In genomic region chr3:155418426-155418825, GRCh38 we compare ENCODE assay signal across 18 cellular contexts.
DNase-seq lines count a peak whose midpoint lies in the region; ATAC-seq and TF ChIP-seq lines count a peak whose summit lies in the region.
"Had no signal": no experiment of that assay in that cellular context is flagged by ENCODE, and none has a peak within 500 bp of the region (broad histone marks: within the 10 kb centered on the region; RNA-seq: fewer than 3 reads in every experiment).

No MANE protein-coding gene starts in this region.

- BruUV-seq in IMR-90 (replicated peaks; lab: Mats Ljungman, UMichigan), result no TSS peak

- no peak overlapping the region for H3K27ac Mint-ChIP-seq in endodermal cell
- H3K27ac Mint-ChIP-seq: IgD-negative memory B cell; stimulated activated naive CD8-positive, alpha-beta T cell treated with anti-CD3 and anti-CD28 coated beads, Interleukin-15, Interleukin-2, amounts not matched to agents 100 ng/mL and 50 ng/mL, for 24 hours; T-helper 17 cell had no signal

- H2AFZ ChIP-seq in IMR-90 (replicated peaks; ENCODE audit: low read length, poor library complexity) (no peak overlapping the region), neural cell (ENCODE audit: low read depth, low read length) (no peak overlapping the region)

- no peak overlapping the region for H3K56ac ChIP-seq in IMR-90 (ENCODE audit: extremely low read depth, insufficient read depth, low read length)

- no peak overlapping the region; the same call in 1 of the 2 replicates for H2AK5ac ChIP-seq in IMR-90 (ENCODE audit: low read depth, low read length)

- H3K4me1 ChIP-seq in IMR-90 (ENCODE audit: control insufficient read depth, insufficient read depth, low read length), result no peaks in the 10 kb centered on the region
- H3K4me1 ChIP-seq in endodermal cell (ENCODE audit: control insufficient read depth, insufficient read depth, low read length), result no peaks in the 10 kb centered on the region
- H3K4me1 ChIP-seq: spleen had no signal

- H3F3A ChIP-seq in neural cell (ENCODE audit: insufficient read depth, low read length, poor library complexity, severe bottlenecking), result no peaks in the 10 kb centered on the region

- H3K27me3 Mint-ChIP-seq in endodermal cell (ENCODE audit: insufficient read depth), result no peaks in the 10 kb centered on the region
- H3K27me3 Mint-ChIP-seq: stimulated activated naive CD8-positive, alpha-beta T cell treated with anti-CD3 and anti-CD28 coated beads, Interleukin-15, Interleukin-2, amounts not matched to agents 100 ng/mL and 50 ng/mL, for 24 hours had no signal

- H4K91ac ChIP-seq in IMR-90 (ENCODE audit: insufficient read depth, low read depth, low read length), result no peak overlapping the region

- H4K20me1 ChIP-seq in IMR-90 (ENCODE audit: insufficient read depth, low read length) (no peaks in the 10 kb centered on the region), neural cell (ENCODE audit: insufficient read depth) (no peaks in the 10 kb centered on the region)

- TF ChIP-seq RAD21 in IMR-90 (IDR thresholded peaks at IDR 0.05; ENCODE audit: low read length) (no peak), neural cell (conservative IDR thresholded peaks at IDR 0.05) (peak; percentile 57)

- ATAC-seq in IMR-90 (ENCODE audit: low read depth) (no peak), GM18502 (IDR thresholded peaks at IDR 0.05; ENCODE audit: poor library complexity, unreplicated experiment) (no peak)
- ATAC-seq: T-helper 17 cell had no signal

- intact Hi-C loops in IMR-90 (cut with micrococcal nuclease), result no loop called here

- dilution Hi-C loops in IMR-90 (cut with HindIII; ENCODE audit: low sequenced_read_pairs, unreplicated experiment), result no loop called here

- no peaks in the 10 kb centered on the region for H3K36me3 Mint-ChIP-seq in endodermal cell (ENCODE audit: low read depth)
- H3K36me3 Mint-ChIP-seq: IgD-negative memory B cell had no signal

- H3K27ac ChIP-seq in IMR-90 (ENCODE audit: insufficient read depth, low read length) (no peak overlapping the region), endodermal cell (ENCODE audit: low read depth, low read length) (peak overlapping the region; percentile 75), neural cell (ENCODE audit: low read length) (peak overlapping the region; percentile 91)
- H3K27ac ChIP-seq: spleen had no signal

- no peaks in the 10 kb centered on the region for H3K9me3 Mint-ChIP-seq in endodermal cell
- H3K9me3 Mint-ChIP-seq: IgD-negative memory B cell had no signal

- H3K9me3 ChIP-seq in IMR-90 (ENCODE audit: control insufficient read depth, insufficient read depth, low read length) (no peaks in the 10 kb centered on the region), endodermal cell (ENCODE audit: control insufficient read depth, low read length) (no peaks in the 10 kb centered on the region), neural cell (ENCODE audit: low read length) (no peaks in the 10 kb centered on the region)
- H3K9me3 ChIP-seq: spleen had no signal

- no peak overlapping the region for H2BK15ac ChIP-seq in IMR-90 (ENCODE audit: low read depth, low read length)

- no peaks in the 10 kb centered on the region for H3K79me2 ChIP-seq in neural cell (replicated peaks; ENCODE audit: insufficient read depth, low read length)

- H4K5ac ChIP-seq in IMR-90 (ENCODE audit: low read depth, low read length), result no peak overlapping the region

- H3K23ac ChIP-seq in IMR-90 (ENCODE audit: low read depth, low read length), result no peak overlapping the region

- no peaks in the 10 kb centered on the region for H3K36me3 ChIP-seq in IMR-90 (ENCODE audit: control insufficient read depth, insufficient read depth, low read length)
- H3K36me3 ChIP-seq in endodermal cell (ENCODE audit: control insufficient read depth, insufficient read depth, low read length), result no peaks in the 10 kb centered on the region
- no peaks in the 10 kb centered on the region for H3K36me3 ChIP-seq in neural cell (ENCODE audit: insufficient read depth, low read length)
- H3K36me3 ChIP-seq: spleen had no signal

- H2AK9ac ChIP-seq in IMR-90 (replicated peaks; ENCODE audit: low read depth, low read length, poor library complexity), result no peak overlapping the region

- TF ChIP-seq CTCF in IMR-90 (conservative IDR thresholded peaks at IDR 0.05; ENCODE audit: low read depth, low read length) (no peak), endodermal cell (conservative IDR thresholded peaks at IDR 0.05) (no peak), neural cell (IDR thresholded peaks at IDR 0.05; ENCODE audit: poor library complexity, severe bottlenecking) (no peak)

- H3K18ac ChIP-seq in IMR-90 (ENCODE audit: low read depth, low read length), result no peak overlapping the region

- no peak overlapping the region for H3K4ac ChIP-seq in IMR-90 (ENCODE audit: low read depth, low read length)

- H3K9ac ChIP-seq in IMR-90 (ENCODE audit: low read depth, low read length) (no peak overlapping the region), endodermal cell (ENCODE audit: extremely low read depth, low read length, poor library complexity, severe bottlenecking) (no peak overlapping the region), neural cell (ENCODE audit: low read length) (peak overlapping the region; percentile 57)

- DNase-seq in IMR-90 (no peak), NCI-H2227 treated with DMSO at 0.1 percent for 48 hours (lab: John Stamatoyannopoulos, UW) (peak; percentile 35), endodermal cell (no peak), cerebellar nuclear complex (lab: John Stamatoyannopoulos, UW) (no peak), SIG-M5 treated with dmso at 0.1 percent for 504 hours (lab: John Stamatoyannopoulos, UW; ENCODE audit: unreplicated experiment) (no peak), NCI-H2081 treated with DMSO at 0.1 percent for 48 hours (lab: John Stamatoyannopoulos, UW) (no peak)
- DNase-seq: activated naive CD4-positive, alpha-beta T cell; AML-193; foreskin melanocyte; H7; MV-4-11; NCI-H774; spleen; T-helper 17 cell had no signal

- H3K14ac ChIP-seq in IMR-90 (replicated peaks; ENCODE audit: low read depth, low read length), result no peak overlapping the region

- H3K4me3 ChIP-seq in IMR-90 (ENCODE audit: insufficient read depth, low read depth, low read length), result no peak overlapping the region
- H3K4me3 ChIP-seq in endodermal cell (ENCODE audit: low read length), result no peak overlapping the region
- H3K4me3 ChIP-seq in neural cell (ENCODE audit: low read length), result peak overlapping the region; percentile 47
- H3K4me3 ChIP-seq: spleen had no signal

- H3K9me2 ChIP-seq in neural cell (ENCODE audit: insufficient read depth, low read length), result no peaks in the 10 kb centered on the region

- POLR2A ChIA-PET in IMR-90 (lab: Charles Lee; ENCODE audit: unreplicated experiment), result no interaction called here

- no peak overlapping the region for H4K8ac ChIP-seq in IMR-90 (ENCODE audit: low read depth in 2 of 2, low read length in 2 of 2)

- TF ChIP-seq EP300 in neural cell (conservative IDR thresholded peaks at IDR 0.05; ENCODE audit: poor library complexity, severe bottlenecking), result peak; percentile 90

- H3K79me1 ChIP-seq in IMR-90 (ENCODE audit: low read depth in 1 of 2, low read length in 2 of 2), result no peaks in the 10 kb centered on the region

- H3K4me2 ChIP-seq in IMR-90 (ENCODE audit: low read depth, low read length), result no peak overlapping the region
- H3K4me2 ChIP-seq in neural cell (ENCODE audit: low read length), result peak overlapping the region; percentile 50

- CTCF ChIA-PET in IMR-90 (lab: Yijun Ruan, JAX), result no interaction called here

- H2BK5ac ChIP-seq in IMR-90 (ENCODE audit: low read depth, low read length, poor library complexity, severe bottlenecking), result no peak overlapping the region

- H3K9me1 ChIP-seq in IMR-90 (ENCODE audit: insufficient read depth, low read length), result 0 out of 2 replicates have a peak, but pooled peaks cover 3% of the 10 kb centered on the region

- no CpG with 5 or more reads among the region's 2 CpGs for WGBS in IMR-90 (ENCODE audit: extremely low coverage in 2 of 2, insufficient read length in 1 of 2), 2 experiments
- WGBS in endodermal cell (ENCODE audit: insufficient coverage in 1 of 2, insufficient read length in 1 of 2), 2 experiments, result 43 to 77% methylated on average over 1 to 2 of the region's 2 CpGs

- in situ Hi-C loops in IMR-90 (cut with MboI; ENCODE audit: low sequenced_read_pairs), result no loop called here

- TF ChIP-seq POLR2A in IMR-90 (IDR thresholded peaks at IDR 0.05; ENCODE audit: low read depth, low read length), result no peak

- no peaks in the 10 kb centered on the region for H3K27me3 ChIP-seq in IMR-90 (ENCODE audit: control insufficient read depth, insufficient read depth, low read length)
- H3K27me3 ChIP-seq in endodermal cell (ENCODE audit: control insufficient read depth, insufficient read depth, low read length, poor library complexity, severe bottlenecking), result no peaks in the 10 kb centered on the region
- H3K27me3 ChIP-seq in neural cell (ENCODE audit: insufficient read depth, low read depth, low read length), result no peaks in the 10 kb centered on the region
- H3K27me3 ChIP-seq: spleen had no signal

- H2BK20ac ChIP-seq in IMR-90 (ENCODE audit: low read depth, low read length), result 0 out of 2 replicates have a peak overlapping the region, but pooled peaks have one; percentile 24

- H3K4me1 Mint-ChIP-seq in endodermal cell, result peaks cover 25% of the 10 kb centered on the region
- H3K4me1 Mint-ChIP-seq: IgD-negative memory B cell, T-helper 17 cell had no signal

- no peak overlapping the region for H3K4me3 Mint-ChIP-seq in endodermal cell
- H3K4me3 Mint-ChIP-seq: IgD-negative memory B cell; stimulated activated naive CD8-positive, alpha-beta T cell treated with anti-CD3 and anti-CD28 coated beads, Interleukin-15, Interleukin-2, amounts not matched to agents 100 ng/mL and 50 ng/mL, for 24 hours; T-helper 17 cell had no signal

- H2BK120ac ChIP-seq in IMR-90 (ENCODE audit: low read depth, low read length), result 0 out of 2 replicates have a peak overlapping the region, but pooled peaks have one; percentile 23

TF ChIP-seq in IMR-90, 13 proteins besides CTCF, POLR2A, EP300 and RAD21 (continues in another document):
- no peak for TF ChIP-seq USF2 (IDR thresholded peaks at IDR 0.05; ENCODE audit: low read depth, low read length)

TF ChIP-seq in neural cell, 6 proteins besides CTCF, POLR2A, EP300 and RAD21 (continues in another document):
- no peak for TF ChIP-seq TAF1 (IDR thresholded peaks at IDR 0.05; ENCODE audit: low read depth)
- peak; percentile 67 for TF ChIP-seq POLR2AphosphoS5 (IDR thresholded peaks at IDR 0.05)
- no peak for TF ChIP-seq EZH2 (IDR thresholded peaks at IDR 0.05; ENCODE audit: borderline replicate concordance, insufficient read depth, low read length, poor library complexity, severe bottlenecking)
- TF ChIP-seq SMC3 (conservative IDR thresholded peaks at IDR 0.05; ENCODE audit: poor library complexity), result peak; percentile 56
